1 cellular context compared by ENCODE assay signal in the genomic region with DNA sequence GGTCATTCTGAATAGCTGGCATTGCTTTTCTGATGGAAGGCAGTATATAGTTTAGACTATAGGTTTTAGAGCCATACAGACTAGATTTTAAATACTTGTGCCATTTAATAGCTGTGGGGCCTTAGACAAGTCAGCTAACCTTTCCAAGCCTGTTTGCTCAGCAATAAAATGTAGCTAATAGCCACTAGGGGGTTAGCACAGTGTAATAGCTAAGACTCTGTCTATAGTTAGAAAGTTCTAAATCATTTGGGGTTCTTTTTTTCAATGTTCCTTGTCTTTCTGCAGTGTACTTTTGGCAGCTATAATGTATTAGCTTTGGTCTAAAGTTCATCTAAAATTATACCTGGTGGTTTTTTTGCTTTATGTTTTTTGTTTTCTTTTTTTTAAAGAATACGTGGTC.
TF ChIP-seq lines count a peak whose summit lies in the region.

No MANE protein-coding gene starts in this region.

TF ChIP-seq in GM12878, 131 proteins besides CTCF, POLR2A, EP300 and RAD21:
- TF ChIP-seq RCOR1 (conservative IDR thresholded peaks at IDR 0.05; ENCODE audit: low read depth, low read length), result no peak
- TF ChIP-seq TBL1XR1 (IDR thresholded peaks at IDR 0.05; ENCODE audit: low read depth, low read length), result no peak
- TF ChIP-seq TCF7 (IDR thresholded peaks at IDR 0.05; ENCODE audit: borderline replicate concordance), result no peak
- no peak for TF ChIP-seq HCFC1 (IDR thresholded peaks at IDR 0.05; ENCODE audit: low read length)
- no peak for TF ChIP-seq MTA2 (IDR thresholded peaks at IDR 0.05; ENCODE audit: low read depth)
- no peak for TF ChIP-seq RBBP5 (conservative IDR thresholded peaks at IDR 0.05)
- TF ChIP-seq RFX5 (IDR thresholded peaks at IDR 0.05; ENCODE audit: low read depth, low read length), result no peak
- TF ChIP-seq ATF7 (IDR thresholded peaks at IDR 0.05; ENCODE audit: low read depth), result no peak
- TF ChIP-seq, protein P1, sequence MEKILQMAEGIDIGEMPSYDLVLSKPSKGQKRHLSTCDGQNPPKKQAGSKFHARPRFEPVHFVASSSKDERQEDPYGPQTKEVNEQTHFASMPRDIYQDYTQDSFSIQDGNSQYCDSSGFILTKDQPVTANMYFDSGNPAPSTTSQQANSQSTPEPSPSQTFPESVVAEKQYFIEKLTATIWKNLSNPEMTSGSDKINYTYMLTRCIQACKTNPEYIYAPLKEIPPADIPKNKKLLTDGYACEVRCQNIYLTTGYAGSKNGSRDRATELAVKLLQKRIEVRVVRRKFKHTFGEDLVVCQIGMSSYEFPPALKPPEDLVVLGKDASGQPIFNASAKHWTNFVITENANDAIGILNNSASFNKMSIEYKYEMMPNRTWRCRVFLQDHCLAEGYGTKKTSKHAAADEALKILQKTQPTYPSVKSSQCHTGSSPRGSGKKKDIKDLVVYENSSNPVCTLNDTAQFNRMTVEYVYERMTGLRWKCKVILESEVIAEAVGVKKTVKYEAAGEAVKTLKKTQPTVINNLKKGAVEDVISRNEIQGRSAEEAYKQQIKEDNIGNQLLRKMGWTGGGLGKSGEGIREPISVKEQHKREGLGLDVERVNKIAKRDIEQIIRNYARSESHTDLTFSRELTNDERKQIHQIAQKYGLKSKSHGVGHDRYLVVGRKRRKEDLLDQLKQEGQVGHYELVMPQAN (conservative IDR thresholded peaks at IDR 0.05), result no peak
- TF ChIP-seq, protein P2, sequence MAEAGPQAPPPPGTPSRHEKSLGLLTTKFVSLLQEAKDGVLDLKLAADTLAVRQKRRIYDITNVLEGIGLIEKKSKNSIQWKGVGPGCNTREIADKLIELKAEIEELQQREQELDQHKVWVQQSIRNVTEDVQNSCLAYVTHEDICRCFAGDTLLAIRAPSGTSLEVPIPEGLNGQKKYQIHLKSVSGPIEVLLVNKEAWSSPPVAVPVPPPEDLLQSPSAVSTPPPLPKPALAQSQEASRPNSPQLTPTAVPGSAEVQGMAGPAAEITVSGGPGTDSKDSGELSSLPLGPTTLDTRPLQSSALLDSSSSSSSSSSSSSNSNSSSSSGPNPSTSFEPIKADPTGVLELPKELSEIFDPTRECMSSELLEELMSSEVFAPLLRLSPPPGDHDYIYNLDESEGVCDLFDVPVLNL (IDR thresholded peaks at IDR 0.05; ENCODE audit: low read depth, low read length), result no peak
TF ChIP-seq in GM12878: peak in this region for 0.
